8 cellular contexts compared by ENCODE assay signal in genomic region chrX:118726887-118727685, GRCh38. TPM values are rescaled to one million over a fixed set of nuclear protein-coding genes. Genes with fewer than 3 reads are reported as not detected.
DNase-seq lines count a peak whose midpoint lies in the region; ATAC-seq, FAIRE-seq and TF ChIP-seq lines count a peak whose summit lies in the region.

Gene IL13RA1 (plus strand): TSS chrX:118727606. CDS start chrX:118727639, 33 bp downstream.

- no peak within 1 kb of the TSS for H2BK20ac ChIP-seq in H9 (ENCODE audit: low read depth, low read length, poor library complexity, severe bottlenecking)

- H4K5ac ChIP-seq in H9 (ENCODE audit: insufficient read length, low read depth, low read length), result no peak within 1 kb of the TSS

- H3K56ac ChIP-seq in H9 (ENCODE audit: insufficient read length, low read depth, low read length), result no peak within 1 kb of the TSS

- no peaks in the 10 kb centered on the region for H3K79me1 ChIP-seq in H9 (ENCODE audit: insufficient read depth, low read depth, low read length, poor library complexity, severe bottlenecking)

- no peaks in the 10 kb centered on the region for H4K20me1 ChIP-seq in H9 (ENCODE audit: control insufficient read depth, insufficient read depth, insufficient read length)

- no peak within 1 kb of the TSS for H2AFZ ChIP-seq in H9 (ENCODE audit: low read length)

- H3K4me2 ChIP-seq in H9 (ENCODE audit: insufficient read depth, insufficient read length, low read length), result peak within 1 kb of the TSS; percentile 44

- H2BK15ac ChIP-seq in H9 (ENCODE audit: low read depth, low read length), result no peak within 1 kb of the TSS

- peak within 1 kb of the TSS; percentile 31; the same call in 1 of the 2 replicates for H3K14ac ChIP-seq in H9 (ENCODE audit: insufficient read depth, low read length)

- H2BK120ac ChIP-seq in H9 (ENCODE audit: low read depth, low read length, poor library complexity, severe bottlenecking), result no peak within 1 kb of the TSS

- peak within 1 kb of the TSS in 1 of 3 experiments; percentile 38; a peak in 1 of 7 replicates for H3K27ac Mint-ChIP-seq in H9

- peaks cover 34% of the 10 kb centered on the region for H3K9me3 ChIP-seq in H9 (ENCODE audit: control insufficient read depth, low read depth, low read length)

- H3K4me3 Mint-ChIP-seq in H9, result peak within 1 kb of the TSS; percentile 68 to 79

- no peak within 1 kb of the TSS for H3K9ac ChIP-seq in H9 (ENCODE audit: extremely low read depth, insufficient read length, low read length)

- no peak within 1 kb of the TSS for H3K27ac ChIP-seq in H9 (ENCODE audit: insufficient read length, low read depth, low read length)

- peaks cover 26 to 41% of the 10 kb centered on the region in 2 experiments for H3K4me1 Mint-ChIP-seq in H9

- H4K91ac ChIP-seq in H9 (ENCODE audit: insufficient read length, low read depth, low read length), result no peak within 1 kb of the TSS

- no peak within 1 kb of the TSS for H3T11ph ChIP-seq in H9 (ENCODE audit: low read length)

- peaks cover 20% of the 10 kb centered on the region for H3K27me3 Mint-ChIP-seq in H9 (ENCODE audit: low read depth)

- H3K36me3 Mint-ChIP-seq in H9 (ENCODE audit: insufficient read depth in 1 of 3, low read depth in 3 of 3), result peaks cover 0 to 7% (median 0%) of the 10 kb centered on the region in 3 experiments; a peak in 4 of 7 replicates

- no peak for TF ChIP-seq CTCF in H9 (conservative IDR thresholded peaks at IDR 0.05)

- no peak within 1 kb of the TSS for H3K4ac ChIP-seq in H9 (ENCODE audit: low read depth, low read length)

- DNase-seq in DMS79 (lab: John Stamatoyannopoulos, UW), result peak; percentile 40
- peak; percentile 89 for DNase-seq in H9
- peak; percentile 34 for DNase-seq in NCI-H128 (lab: John Stamatoyannopoulos, UW; ENCODE audit: unreplicated experiment)
- peak in 4 of 5 donors; percentile 1 to 9 (median 5) for DNase-seq in T-helper 1 cell
- DNase-seq in cortex of kidney (lab: John Stamatoyannopoulos, UW), result peak; percentile 35
- DNase-seq in left colon, result peak; percentile 74 to 80
- DNase-seq in stimulated activated CD4-positive, alpha-beta T cell treated with anti-CD3 and anti-CD28 coated beads, Interleukin-2, amount 100 ng/mL, for 48 hours, result peak; percentile 0 to 8
- no peak for DNase-seq in GM19239 (ENCODE audit: insufficient read length, low spot score)

- no peaks in the 10 kb centered on the region for H3K79me2 ChIP-seq in H9 (ENCODE audit: insufficient read depth, low read length)

- H3K4me1 ChIP-seq in H9 (ENCODE audit: insufficient read depth, low read length), result peaks cover 3% of the 10 kb centered on the region; the same call in 1 of the 2 replicates

- no peak within 1 kb of the TSS for H3K18ac ChIP-seq in H9 (ENCODE audit: insufficient read length, low read depth, low read length)

- no peak within 1 kb of the TSS for H2AK5ac ChIP-seq in H9 (ENCODE audit: insufficient read length, low read length)

- peaks cover 7 to 73% of the 10 kb centered on the region in 2 experiments for H3K9me3 Mint-ChIP-seq in H9

- H4K8ac ChIP-seq in H9 (replicated peaks; ENCODE audit: insufficient read length, low read depth, low read length), result no peak within 1 kb of the TSS

- no peaks in the 10 kb centered on the region; the same call in 1 of the 2 replicates for H3K27me3 ChIP-seq in H9 (ENCODE audit: insufficient read depth, low read length)

- peak; percentile 84 for ATAC-seq in left colon

- WGBS in H9 (ENCODE audit: extremely low coverage, insufficient read length, low lambda C conversion rate), result no CpG with 5 or more reads among the region's 56 CpGs

- no peaks in the 10 kb centered on the region for H3K23me2 ChIP-seq in H9 (ENCODE audit: insufficient read length, low read depth, low read length, poor library complexity, severe bottlenecking)

- H2BK5ac ChIP-seq in H9 (ENCODE audit: insufficient read length, low read length), result no peak within 1 kb of the TSS

- intact Hi-C loops in left colon (cut with DNase I, micrococcal nuclease), result no loop called here

- no peak within 1 kb of the TSS for H3K23ac ChIP-seq in H9 (ENCODE audit: insufficient read length, low read depth, low read length)

- no peak for FAIRE-seq in GM19239 (lab: Jason Lieb, UNC)

- H2BK12ac ChIP-seq in H9 (ENCODE audit: insufficient read length, low read depth, low read length), result no peak within 1 kb of the TSS

RNA-seq across cellular contexts. Expression of gene IL13RA1, which starts in this region (rescaled TPM):
- total RNA-seq in H9 (2021) (13.4 and 14.4 TPM in 2 replicates), left colon (100 to 1,000 TPM; 101 to 112 TPM)
